24 cellular contexts compared by ENCODE assay signal in the genomic region with DNA sequence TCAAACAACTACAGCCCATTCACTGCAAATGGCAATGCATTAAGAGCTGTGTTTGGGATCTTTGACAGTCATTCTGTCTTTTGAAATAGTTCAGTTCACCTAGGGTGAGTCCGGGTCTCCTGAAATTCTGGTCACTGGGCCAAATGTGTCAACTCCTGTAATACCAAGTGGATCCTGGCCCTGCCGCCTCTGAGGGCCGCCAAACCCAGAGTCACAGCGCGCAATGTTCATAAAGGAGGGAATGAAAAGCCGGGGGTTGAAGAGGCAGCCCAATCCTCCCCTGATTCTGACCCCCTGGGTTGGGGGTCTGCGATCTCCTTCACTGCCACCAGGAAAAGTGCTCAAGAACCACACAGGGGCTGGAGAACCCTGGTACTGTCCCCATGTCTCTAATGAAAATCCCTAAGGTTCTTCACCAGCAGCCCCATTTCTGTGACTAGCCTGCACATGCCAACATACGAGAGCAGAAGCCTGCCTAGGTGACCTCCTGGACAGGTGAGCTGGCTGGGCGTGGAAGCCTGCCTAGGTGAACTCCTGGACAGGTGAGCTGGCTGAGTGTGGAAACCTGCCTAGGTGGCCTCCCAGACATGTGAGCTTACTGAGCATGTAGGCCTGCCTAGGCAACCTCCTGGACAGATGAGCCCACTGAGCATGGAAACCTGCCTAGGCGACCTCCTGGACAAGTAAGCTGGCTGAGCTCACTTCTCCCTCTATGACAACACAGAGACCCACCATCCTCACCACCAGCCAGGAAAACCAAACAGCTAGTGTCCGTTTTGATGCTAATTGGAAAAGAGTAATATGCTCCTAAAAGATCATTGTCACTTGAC. TPM values are rescaled to one million over a fixed set of nuclear protein-coding genes. Genes with fewer than 3 reads are reported as not detected.
DNase-seq lines count a peak whose midpoint lies in the region; ATAC-seq and TF ChIP-seq lines count a peak whose summit lies in the region.
"Had no signal": no experiment of that assay in that cellular context is flagged by ENCODE, and none has a peak within 500 bp of the region (broad histone marks: within the 10 kb centered on the region; RNA-seq: fewer than 3 reads in every experiment).

No MANE protein-coding gene starts in this region.

- H3K4me3 ChIP-seq in left ventricle myocardium inferior (no peak overlapping the region), right cardiac atrium (ENCODE audit: low read length) (no peak overlapping the region), esophagus muscularis mucosa (no peak overlapping the region)
- H3K4me3 ChIP-seq: HAP-1, hepatocyte, psoas muscle, skin epidermis had no signal

- 89% methylated on average over 11 of the region's 11 CpGs for WGBS in right cardiac atrium
- 92% methylated on average over 11 of the region's 11 CpGs for WGBS in esophagus muscularis mucosa

- ATAC-seq in right cardiac atrium (no peak), GM19455 (IDR thresholded peaks at IDR 0.05; ENCODE audit: unreplicated experiment) (no peak), GM18858 (IDR thresholded peaks at IDR 0.05; ENCODE audit: unreplicated experiment) (no peak)
- ATAC-seq: HepG2, psoas muscle had no signal

- H3K4me1 ChIP-seq in left ventricle myocardium inferior (peaks cover 96% of the 10 kb centered on the region), right cardiac atrium (ENCODE audit: control insufficient read depth, insufficient read depth, low read length) (peaks cover 8% of the 10 kb centered on the region), esophagus muscularis mucosa (peaks cover 37 to 55% (median 47%) of the 10 kb centered on the region in 4 donors)
- H3K4me1 ChIP-seq: HAP-1 had no signal

- H3K27me3 ChIP-seq in left ventricle myocardium inferior (ENCODE audit: low read depth) (no peaks in the 10 kb centered on the region), right cardiac atrium (ENCODE audit: control insufficient read depth, insufficient read depth) (no peaks in the 10 kb centered on the region), esophagus muscularis mucosa (no peaks in the 10 kb centered on the region)
- H3K27me3 ChIP-seq: hepatocyte had no signal

- H3K27ac ChIP-seq in left ventricle myocardium inferior (replicated peaks) (peak overlapping the region; percentile 76), right cardiac atrium (ENCODE audit: low read length) (no peak overlapping the region), esophagus muscularis mucosa (replicated peaks in 1 of 4) (peak overlapping the region; percentile 55 to 75 (median 66))
- H3K27ac ChIP-seq: C4-2B, epithelial cell of prostate, hepatocyte, psoas muscle, skin epidermis had no signal

- DNase-seq in left ventricle myocardium inferior: no peak
- DNase-seq in right cardiac atrium: no peak
- DNase-seq in esophagus muscularis mucosa (ENCODE audit: extremely low spot score): no peak
- peak; percentile 52 for DNase-seq in posterior vena cava (ENCODE audit: low spot score)
- no peak for DNase-seq in GM20000 (ENCODE audit: low spot score)
- DNase-seq: activated CD4-positive, alpha-beta T cell treated with anti-CD3 and anti-CD28 coated beads, Interleukin-2, amount 50 U/mL, for 48 hours; cerebellar nuclear complex; effector CD4-positive, alpha-beta T cell; foreskin fibroblast; immature natural killer cell; NCI-H1694; NCI-H2171; NCI-H524; substantia nigra had no signal

- TF ChIP-seq POLR2A in esophagus muscularis mucosa (IDR thresholded peaks at IDR 0.05; ENCODE audit: low read depth): no peak

- no peak for TF ChIP-seq EP300 in esophagus muscularis mucosa (IDR thresholded peaks at IDR 0.05)

- TF ChIP-seq CTCF in left ventricle myocardium inferior (IDR thresholded peaks at IDR 0.05; ENCODE audit: borderline replicate concordance): no peak
- no peak for TF ChIP-seq CTCF in esophagus muscularis mucosa (IDR thresholded peaks at IDR 0.05)
- TF ChIP-seq CTCF in GM20000 (IDR thresholded peaks at IDR 0.05; ENCODE audit: extremely low read depth, missing control alignments): no peak

- no peaks in the 10 kb centered on the region for H3K9me3 ChIP-seq in left ventricle myocardium inferior (replicated peaks)
- H3K9me3 ChIP-seq in right cardiac atrium (ENCODE audit: control insufficient read depth, low read length): no peaks in the 10 kb centered on the region
- no peaks in the 10 kb centered on the region for H3K9me3 ChIP-seq in esophagus muscularis mucosa
- H3K9me3 ChIP-seq: HAP-1, psoas muscle had no signal

- H3K36me3 ChIP-seq in left ventricle myocardium inferior: peaks cover 84% of the 10 kb centered on the region
- peaks cover 31 to 89% (median 77%) of the 10 kb centered on the region in 4 donors for H3K36me3 ChIP-seq in esophagus muscularis mucosa
- H3K36me3 ChIP-seq: HAP-1 had no signal

- intact Hi-C loops in left ventricle myocardium inferior (cut with micrococcal nuclease) (no loop called here), right cardiac atrium (cut with DNase I) (no loop called here), esophagus muscularis mucosa (cut with DNase I) (no loop called here), posterior vena cava (cut with DNase I) (no loop called here)

RNA-seq across cellular contexts. Expression of a gene that starts 16.1 kb away (rescaled TPM):
- total RNA-seq in left ventricle myocardium inferior (23.8 TPM), right cardiac atrium (10 to 100 TPM; 32.8 to 35.1 (median 34.8) TPM), esophagus muscularis mucosa (10 to 100 TPM; 21.6 to 35.6 (median 32.5) TPM), posterior vena cava (10 to 100 TPM; 32.7 to 45.6 TPM)
- polyA plus RNA-seq in right cardiac atrium: 28.0 TPM

RNA-seq across cellular contexts. Expression of a gene that starts 49.3 kb away (rescaled TPM):
- total RNA-seq in left ventricle myocardium inferior: 159 TPM
- total RNA-seq in right cardiac atrium: 10 to 100 TPM; 14.8 to 61.8 (median 40.7) TPM
- polyA plus RNA-seq in right cardiac atrium: 29.3 TPM
- total RNA-seq in esophagus muscularis mucosa: 100 to 1,000 TPM in 1 of 4 donors, 10 to 100 TPM in 3; 36.6 to 154 (median 65.3) TPM
- 10 to 100 TPM; 11.6 to 12.2 TPM for total RNA-seq in posterior vena cava

RNA-seq across cellular contexts. Expression of a gene that starts 59.5 kb away (rescaled TPM):
- total RNA-seq in left ventricle myocardium inferior (0.66 TPM), right cardiac atrium (1 to 10 TPM in 2 of 4 donors, under 1 TPM in 2; 0.45 to 1.5 (median 0.90) TPM), esophagus muscularis mucosa (10 to 100 TPM in 1 of 4 donors, 1 to 10 TPM in 2, not detected in 1; 1.2 to 13.8 (median 1.5) TPM), posterior vena cava (1 to 10 TPM; 2.5 to 3.4 TPM)
- 1.1 TPM for polyA plus RNA-seq in right cardiac atrium
- total RNA-seq: hepatocyte, HepG2, LHCN-M2 had no signal
- polyA plus RNA-seq: hepatocyte, HepG2 had no signal
